In the genomic region with DNA sequence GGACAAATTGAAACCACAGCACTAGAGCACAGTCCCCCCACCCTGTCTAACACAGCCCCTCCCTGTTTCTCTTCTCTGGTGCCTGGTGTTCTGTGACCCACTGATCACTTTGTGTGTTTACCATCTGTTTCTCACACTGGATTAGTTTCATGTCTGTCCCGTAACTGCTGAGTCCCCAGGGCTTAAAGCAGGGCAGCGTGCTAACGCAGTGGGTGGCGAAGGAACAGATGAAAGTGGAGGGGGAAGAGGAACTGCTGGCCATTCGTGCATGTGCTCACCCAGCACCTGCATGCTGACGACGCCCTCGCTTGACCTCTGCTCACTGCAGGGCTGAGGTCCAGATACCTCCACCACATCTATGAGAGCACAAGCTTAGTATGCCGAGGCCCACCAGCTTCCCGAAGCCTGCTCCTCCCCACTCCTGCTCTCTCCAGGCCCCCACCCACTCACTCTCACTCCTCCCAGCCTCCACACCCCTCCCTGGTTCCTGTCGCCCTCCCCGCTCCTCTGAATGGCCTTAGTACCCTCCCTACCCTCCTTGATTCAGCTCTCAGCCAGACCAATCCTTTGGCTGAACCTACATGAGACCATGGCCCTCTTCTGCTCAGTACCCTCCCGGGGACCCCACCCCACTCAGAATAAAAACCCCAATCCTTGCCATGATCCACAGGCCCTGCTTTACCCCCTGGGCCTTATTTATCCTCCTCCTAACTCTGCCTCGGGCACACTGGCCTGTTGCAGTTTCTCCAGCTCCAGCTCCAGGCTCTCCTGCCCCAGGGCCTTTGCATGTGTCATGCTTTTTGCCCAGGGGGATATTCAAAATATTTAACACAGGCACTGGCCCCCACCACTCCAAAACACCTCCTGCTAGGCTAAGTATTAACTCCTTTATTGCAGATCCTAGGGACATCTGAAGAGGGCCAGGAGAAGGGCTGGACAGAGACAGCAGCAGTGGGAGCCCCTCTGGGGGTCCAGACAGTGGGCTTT, we compare ENCODE assay signal across 9 cellular contexts. TPM values are rescaled to one million over a fixed set of nuclear protein-coding genes. Genes with fewer than 3 reads are reported as not detected.
DNase-seq lines count a peak whose midpoint lies in the region; ATAC-seq and TF ChIP-seq lines count a peak whose summit lies in the region.
"Had no signal": no experiment of that assay in that cellular context is flagged by ENCODE, and none has a peak within 500 bp of the region (broad histone marks: within the 10 kb centered on the region; RNA-seq: fewer than 3 reads in every experiment).

No MANE protein-coding gene starts in this region.

- peak; percentile 41 for ATAC-seq in HG03095 (IDR thresholded peaks at IDR 0.05; ENCODE audit: unreplicated experiment)

- peak overlapping the region; percentile 21; the same call in 1 of the 2 replicates for H3K27ac ChIP-seq in VCaP
- H3K27ac ChIP-seq in right atrium auricular region, result no peak overlapping the region
- H3K27ac ChIP-seq: cardiac muscle cell had no signal

- no peaks in the 10 kb centered on the region for H3K36me3 ChIP-seq in right atrium auricular region
- H3K36me3 ChIP-seq: cardiac muscle cell had no signal

- no peaks in the 10 kb centered on the region for H3K9me3 ChIP-seq in right atrium auricular region

- TF ChIP-seq CTCF in VCaP (conservative IDR thresholded peaks at IDR 0.05), result no peak
- no peak for TF ChIP-seq CTCF in right atrium auricular region (IDR thresholded peaks at IDR 0.05)

- H3K4me1 ChIP-seq in right atrium auricular region, result peaks cover 0 to 12% of the 10 kb centered on the region in 2 donors

- peak; percentile 18 for TF ChIP-seq POLR2A in GM19099 (IDR thresholded peaks at IDR 0.05; ENCODE audit: extremely low read depth, insufficient read length, low read depth)

- H3K4me3 ChIP-seq in right atrium auricular region, result no peak overlapping the region
- H3K4me3 ChIP-seq: cardiac muscle cell had no signal

- DNase-seq in D341Med (ENCODE audit: low spot score), result peak; percentile 71
- no peak for DNase-seq in T-helper 1 cell
- DNase-seq in AML-193 (lab: John Stamatoyannopoulos, UW), result no peak
- no peak for DNase-seq in right atrium auricular region (ENCODE audit: low spot score)
- DNase-seq in stimulated activated CD4-positive, alpha-beta T cell treated with anti-CD3 and anti-CD28 coated beads, Interleukin-1b, Interleukin-23, amount 100 ng/mL, for 48 hours, result no peak

- H3K27me3 ChIP-seq in right atrium auricular region, result no peaks in the 10 kb centered on the region
- H3K27me3 ChIP-seq: cardiac muscle cell had no signal

RNA-seq across cellular contexts. Expression of gene IQSEC1, which starts 15.1 kb away (rescaled TPM):
- total RNA-seq in right atrium auricular region, result 10 to 100 TPM; 57.5 to 63.9 TPM
